ENCODE assay signal across 1 cellular context in the genomic region with DNA sequence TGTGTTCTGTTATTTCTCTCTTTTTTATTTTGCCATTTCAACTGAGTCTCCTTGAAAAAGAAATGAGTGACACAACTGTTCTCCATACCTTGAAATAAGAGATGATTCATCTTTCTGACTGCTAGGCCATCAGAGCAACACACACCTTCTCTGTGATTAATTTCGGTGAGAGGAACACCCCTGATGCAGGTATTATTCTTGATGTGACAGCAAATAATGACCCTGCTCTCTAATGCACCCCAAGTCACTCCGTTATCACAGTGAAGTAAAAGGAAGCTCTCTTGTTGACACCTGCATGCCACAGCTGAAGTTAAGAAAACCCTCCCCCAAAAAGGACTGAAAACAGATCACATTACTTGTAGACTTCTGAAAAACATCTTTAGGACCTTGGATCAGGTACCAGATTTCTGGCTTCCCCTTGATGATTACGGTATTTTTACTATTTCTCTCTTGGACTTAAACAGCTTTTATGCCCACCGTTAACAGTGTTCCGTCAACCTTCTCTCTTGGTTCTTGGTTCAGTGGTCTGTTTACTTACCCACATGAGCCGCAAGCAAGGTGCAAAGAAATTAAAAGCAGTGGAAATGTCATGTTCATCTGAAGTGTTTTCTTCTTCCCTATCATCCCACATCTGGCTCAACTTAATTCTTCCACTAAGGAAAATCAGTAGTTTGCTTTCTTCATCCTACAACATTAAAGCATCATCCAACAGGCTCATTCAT.
TF ChIP-seq lines count a peak whose summit lies in the region.

No MANE protein-coding gene starts in this region.

TF ChIP-seq in GM12878, 131 proteins besides CTCF, POLR2A, EP300 and RAD21 (continued from another document):
- TF ChIP-seq, protein P1, sequence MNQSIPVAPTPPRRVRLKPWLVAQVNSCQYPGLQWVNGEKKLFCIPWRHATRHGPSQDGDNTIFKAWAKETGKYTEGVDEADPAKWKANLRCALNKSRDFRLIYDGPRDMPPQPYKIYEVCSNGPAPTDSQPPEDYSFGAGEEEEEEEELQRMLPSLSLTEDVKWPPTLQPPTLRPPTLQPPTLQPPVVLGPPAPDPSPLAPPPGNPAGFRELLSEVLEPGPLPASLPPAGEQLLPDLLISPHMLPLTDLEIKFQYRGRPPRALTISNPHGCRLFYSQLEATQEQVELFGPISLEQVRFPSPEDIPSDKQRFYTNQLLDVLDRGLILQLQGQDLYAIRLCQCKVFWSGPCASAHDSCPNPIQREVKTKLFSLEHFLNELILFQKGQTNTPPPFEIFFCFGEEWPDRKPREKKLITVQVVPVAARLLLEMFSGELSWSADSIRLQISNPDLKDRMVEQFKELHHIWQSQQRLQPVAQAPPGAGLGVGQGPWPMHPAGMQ (IDR thresholded peaks at IDR 0.05; ENCODE audit: borderline replicate concordance) = no peak
- TF ChIP-seq, protein P2, sequence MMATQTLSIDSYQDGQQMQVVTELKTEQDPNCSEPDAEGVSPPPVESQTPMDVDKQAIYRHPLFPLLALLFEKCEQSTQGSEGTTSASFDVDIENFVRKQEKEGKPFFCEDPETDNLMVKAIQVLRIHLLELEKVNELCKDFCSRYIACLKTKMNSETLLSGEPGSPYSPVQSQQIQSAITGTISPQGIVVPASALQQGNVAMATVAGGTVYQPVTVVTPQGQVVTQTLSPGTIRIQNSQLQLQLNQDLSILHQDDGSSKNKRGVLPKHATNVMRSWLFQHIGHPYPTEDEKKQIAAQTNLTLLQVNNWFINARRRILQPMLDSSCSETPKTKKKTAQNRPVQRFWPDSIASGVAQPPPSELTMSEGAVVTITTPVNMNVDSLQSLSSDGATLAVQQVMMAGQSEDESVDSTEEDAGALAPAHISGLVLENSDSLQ (IDR thresholded peaks at IDR 0.05) = peak; percentile 69
